Comparison of ENCODE assay signal across 8 cellular contexts in the genomic region with DNA sequence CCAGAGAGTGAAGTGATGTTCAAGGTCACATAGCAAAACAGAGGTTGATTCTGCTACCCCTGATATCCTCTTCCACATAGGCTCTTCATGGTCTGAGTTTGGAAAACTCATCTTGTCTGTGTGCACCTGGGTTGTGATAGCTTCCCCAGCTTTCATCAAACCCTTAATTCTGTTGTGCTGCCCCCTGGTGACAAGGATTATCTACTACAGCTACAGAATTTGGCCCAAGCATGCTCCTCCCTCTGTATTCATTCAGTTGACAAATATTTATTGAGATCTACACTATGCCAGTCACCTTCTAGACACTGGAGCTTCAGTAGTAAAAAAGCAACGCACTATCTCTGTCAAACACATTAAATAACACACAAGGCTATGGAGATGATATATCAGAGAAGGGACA. TPM values are rescaled to one million over a fixed set of nuclear protein-coding genes. Genes with fewer than 3 reads are reported as not detected.
DNase-seq lines count a peak whose midpoint lies in the region; ATAC-seq and TF ChIP-seq lines count a peak whose summit lies in the region.

No MANE protein-coding gene starts in this region.

- no peak overlapping the region for H3K4me2 ChIP-seq in OCI-LY3 (ENCODE audit: low read length)

- H3K9me3 Mint-ChIP-seq in osteocyte (ENCODE audit: unreplicated experiment) = no peaks in the 10 kb centered on the region

- no peak overlapping the region for H3K4me3 ChIP-seq in OCI-LY3 (ENCODE audit: low read length)
- H3K4me3 ChIP-seq in foreskin fibroblast (ENCODE audit: low read depth in 1 of 2, low read length in 2 of 2) = no peak overlapping the region

- no peaks in the 10 kb centered on the region for H4K20me1 ChIP-seq in OCI-LY3 (ENCODE audit: insufficient read depth, low read length)

- no peaks in the 10 kb centered on the region for H3K9me3 ChIP-seq in OCI-LY3 (ENCODE audit: insufficient read depth, low read length)

- H2AFZ ChIP-seq in OCI-LY3 (ENCODE audit: low read depth, low read length) = no peak overlapping the region

- H3K9ac ChIP-seq in OCI-LY3 (ENCODE audit: low read length) = no peak overlapping the region

- peaks cover 52% of the 10 kb centered on the region for H3K27me3 Mint-ChIP-seq in osteocyte (ENCODE audit: unreplicated experiment)

- H3K4me1 Mint-ChIP-seq in osteocyte (ENCODE audit: unreplicated experiment) = no peaks in the 10 kb centered on the region

- H3K79me2 ChIP-seq in OCI-LY3 (ENCODE audit: low read length) = no peaks in the 10 kb centered on the region

- H3K4me1 ChIP-seq in OCI-LY3 (ENCODE audit: low read length) = no peaks in the 10 kb centered on the region

- H3K27ac ChIP-seq in OCI-LY3 (ENCODE audit: low read length) = no peak overlapping the region

- no peaks in the 10 kb centered on the region for H3K36me3 Mint-ChIP-seq in osteocyte (ENCODE audit: unreplicated experiment)

- peak; percentile 50 for DNase-seq in ELF-1 (ENCODE audit: low read depth, low spot score)
- peak; percentile 82 for DNase-seq in HT-29 (ENCODE audit: low spot score)
- peak; percentile 25 for DNase-seq in activated T-cell treated with anti-CD3 and anti-CD28 coated beads for 48 hours (ENCODE audit: low read depth)
- DNase-seq in foreskin fibroblast = peak; percentile 40 to 78
- no peak for DNase-seq in osteocyte (ENCODE audit: extremely low spot score, unreplicated experiment)
- DNase-seq in GOT3 (lab: John Stamatoyannopoulos, UW) = no peak

- H3K36me3 ChIP-seq in OCI-LY3 (replicated peaks; ENCODE audit: low read depth, low read length) = no peaks in the 10 kb centered on the region

- ATAC-seq in GM21381 (IDR thresholded peaks at IDR 0.05; ENCODE audit: unreplicated experiment) = peak; percentile 93

- H3K27ac Mint-ChIP-seq in osteocyte (ENCODE audit: unreplicated experiment) = no peak overlapping the region

- no peak overlapping the region for H3K4me3 Mint-ChIP-seq in osteocyte (ENCODE audit: unreplicated experiment)

- H3K27me3 ChIP-seq in OCI-LY3 (ENCODE audit: low read depth, low read length) = no peaks in the 10 kb centered on the region

- peak; percentile 60 for TF ChIP-seq CTCF in OCI-LY3 (IDR thresholded peaks at IDR 0.05; ENCODE audit: low read depth, low read length)
- peak; percentile 60 for TF ChIP-seq CTCF in foreskin fibroblast (IDR thresholded peaks at IDR 0.05; ENCODE audit: low read depth, low read length)
- peak; percentile 70 for TF ChIP-seq CTCF in osteocyte (IDR thresholded peaks at IDR 0.05)

RNA-seq across cellular contexts. Expression of gene SMPDL3A, which starts 50.4 kb away (rescaled TPM):
- total RNA-seq in HT-29 (2014; rRNA removed; shearing (Covaris generic)) = 1.2 and 3.1 TPM in 2 replicates
- total RNA-seq in osteocyte = 12.8 and 14.6 TPM in 2 replicates

RNA-seq across cellular contexts. Expression of gene FABP7, which starts 60.0 kb away (rescaled TPM):
- total RNA-seq in HT-29 (2014; rRNA removed; shearing (Covaris generic)) = not detected in 2 replicates
- total RNA-seq in osteocyte = not detected in 2 replicates

Comparison
In these comparisons a context has a peak if more than half of its experiments do, and no peak if none do; other contexts are left out.
1. DNase-seq: peak in ELF-1 (single experiment), HT-29 (single experiment), activated T-cell treated with anti-CD3 and anti-CD28 coated beads for 48 hours (single experiment) and foreskin fibroblast (2 of 2); none in osteocyte (single experiment) and GOT3 (single experiment).
2. Peak in every context shown above with its lines, with median percentiles within 50 percentile points of each other: CTCF ChIP-seq.